In the genomic region with DNA sequence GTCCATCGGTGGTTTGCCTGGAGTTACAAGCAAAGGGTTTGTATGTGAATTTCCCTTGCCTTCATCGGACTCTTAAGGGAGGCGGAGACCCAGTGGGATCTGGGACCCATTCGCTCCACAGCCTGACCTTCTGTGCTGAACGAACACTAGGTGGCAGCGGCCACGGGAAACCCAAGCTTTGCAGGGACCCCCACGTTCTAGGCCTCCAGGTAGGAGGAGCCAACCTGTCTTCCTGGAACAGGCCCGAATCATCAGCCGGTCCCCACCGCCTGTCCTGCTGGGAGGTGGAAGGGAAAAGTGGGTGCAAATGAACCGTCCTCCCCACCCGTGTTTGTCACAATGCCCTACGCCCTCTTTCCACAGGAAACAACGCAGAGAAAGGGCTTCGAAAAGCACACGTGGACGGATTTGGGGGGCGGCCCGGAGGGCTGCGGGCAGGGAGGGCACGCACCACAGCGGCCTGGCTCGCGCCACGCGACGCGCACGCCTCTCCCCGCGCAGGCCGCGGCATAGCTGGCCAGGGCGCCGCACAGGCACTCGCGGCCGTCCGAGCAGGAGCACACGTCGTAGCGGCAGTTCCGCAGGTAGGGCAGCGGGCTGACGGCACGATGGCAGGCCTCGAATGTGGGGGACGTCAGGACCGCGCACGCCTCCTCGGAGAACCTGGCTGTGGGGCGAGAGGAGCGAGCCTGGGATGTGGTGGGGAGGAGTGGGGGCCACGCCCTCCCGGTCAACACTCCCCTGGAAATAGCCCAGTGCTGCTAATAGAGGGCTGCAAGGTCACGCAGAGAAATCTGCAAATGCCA, we compare ENCODE assay signal across 8 cellular contexts.
DNase-seq lines count a peak whose midpoint lies in the region; ATAC-seq and TF ChIP-seq lines count a peak whose summit lies in the region.

No MANE protein-coding gene starts in this region.

- H3K27ac Mint-ChIP-seq in activated naive CD8-positive, alpha-beta T cell: peak overlapping the region; percentile 79

- DNase-seq in AG09309 (ENCODE audit: low read depth) (no peak), left lung (no peak), dedifferentiated amniotic fluid mesenchymal stem cell (ENCODE audit: extremely low spot score) (no peak)
- no peak for DNase-seq in effector CD4-positive, alpha-beta T cell

- no peaks in the 10 kb centered on the region for H3K36me3 Mint-ChIP-seq in activated naive CD8-positive, alpha-beta T cell

- H3K4me1 ChIP-seq in HUES48 (ENCODE audit: control insufficient read depth, insufficient read depth, low read length): peaks cover 11% of the 10 kb centered on the region; the same call in 1 of the 2 replicates
- H3K4me1 ChIP-seq in left lung: peaks cover 0 to 8% of the 10 kb centered on the region in 2 donors

- TF ChIP-seq CTCF in AG09309 (IDR thresholded peaks at IDR 0.05; ENCODE audit: control insufficient read depth, insufficient read depth, low read depth, low read length, missing control alignments) (peak; percentile 22), left lung (IDR thresholded peaks at IDR 0.05) (no peak)

- H3K9me3 ChIP-seq in HUES48 (ENCODE audit: control insufficient read depth, insufficient read depth, low read length): no peaks in the 10 kb centered on the region
- no peaks in the 10 kb centered on the region for H3K9me3 ChIP-seq in left lung

- H3K9ac ChIP-seq in HUES48 (ENCODE audit: low read depth, low read length): no peak overlapping the region

- no peak overlapping the region for H3K27ac ChIP-seq in HUES48 (ENCODE audit: low read depth, low read length)
- H3K27ac ChIP-seq in left lung: no peak overlapping the region

- peaks cover 10% of the 10 kb centered on the region; the same call in 1 of the 2 replicates for H3K27me3 ChIP-seq in HUES48 (ENCODE audit: control insufficient read depth, insufficient read depth, low read length)
- H3K27me3 ChIP-seq in left lung: peaks cover 5 to 24% of the 10 kb centered on the region in 2 donors

- H3K36me3 ChIP-seq in HUES48 (ENCODE audit: control insufficient read depth, insufficient read depth, low read length) (no peaks in the 10 kb centered on the region), left lung (no peaks in the 10 kb centered on the region)

- H3K4me3 ChIP-seq in AG09309 (ENCODE audit: control insufficient read depth, low read depth, low read length): no peak overlapping the region
- H3K4me3 ChIP-seq in HUES48 (ENCODE audit: low read depth, low read length): peak overlapping the region; percentile 37
- no peak overlapping the region for H3K4me3 ChIP-seq in left lung

- H3K9me3 Mint-ChIP-seq in activated naive CD8-positive, alpha-beta T cell (ENCODE audit: low read depth): no peaks in the 10 kb centered on the region

- no peaks in the 10 kb centered on the region for H3K27me3 Mint-ChIP-seq in activated naive CD8-positive, alpha-beta T cell

- ATAC-seq in left lung (peak; percentile 29), GM19035 (IDR thresholded peaks at IDR 0.05; ENCODE audit: unreplicated experiment) (no peak), HG03520 (IDR thresholded peaks at IDR 0.05; ENCODE audit: unreplicated experiment) (no peak)

- H3K4me3 Mint-ChIP-seq in activated naive CD8-positive, alpha-beta T cell: peak overlapping the region; percentile 79

- intact Hi-C loops in left lung (cut with DNase I): no loop called here

- H3K4me1 Mint-ChIP-seq in activated naive CD8-positive, alpha-beta T cell (ENCODE audit: low read depth): peaks cover 8% of the 10 kb centered on the region
